Comparison of ENCODE assay signal across 17 cellular contexts in genomic region chr10:59807629-59808620, GRCh38. TPM values are rescaled to one million over a fixed set of nuclear protein-coding genes. Genes with fewer than 3 reads are reported as not detected.
DNase-seq lines count a peak whose midpoint lies in the region; ATAC-seq and TF ChIP-seq lines count a peak whose summit lies in the region.
"Had no signal": no experiment of that assay in that cellular context is flagged by ENCODE, and none has a peak within 500 bp of the region (broad histone marks: within the 10 kb centered on the region; RNA-seq: fewer than 3 reads in every experiment).

No MANE protein-coding gene starts in this region.

- H3K27ac Mint-ChIP-seq in stimulated activated effector memory CD8-positive, alpha-beta T cell treated with anti-CD3 and anti-CD28 coated beads, Interleukin-12 subunit alpha, Interleukin-12 subunit beta, amount 100 ng/mL, for 72 hours = no peak overlapping the region
- H3K27ac Mint-ChIP-seq: activated CD8-positive, alpha-beta T cell treated with anti-CD3 and anti-CD28 coated beads for 36 hours had no signal

- no peak overlapping the region for H3K4me3 Mint-ChIP-seq in stimulated activated effector memory CD8-positive, alpha-beta T cell treated with anti-CD3 and anti-CD28 coated beads, Interleukin-12 subunit alpha, Interleukin-12 subunit beta, amount 100 ng/mL, for 72 hours
- H3K4me3 Mint-ChIP-seq: activated CD8-positive, alpha-beta T cell treated with anti-CD3 and anti-CD28 coated beads for 36 hours; neural crest cell had no signal

- peaks cover 100% of the 10 kb centered on the region for H3K36me3 Mint-ChIP-seq in stimulated activated effector memory CD8-positive, alpha-beta T cell treated with anti-CD3 and anti-CD28 coated beads, Interleukin-12 subunit alpha, Interleukin-12 subunit beta, amount 100 ng/mL, for 72 hours

- peak overlapping the region in 8 of 12 donors; percentile 10 to 69 (median 40) for H3K27ac ChIP-seq in heart left ventricle
- peak overlapping the region; percentile 61 to 86 (median 66) for H3K27ac ChIP-seq in gastrocnemius medialis

- H3K9me3 ChIP-seq in heart left ventricle (no peaks in the 10 kb centered on the region), gastrocnemius medialis (no peaks in the 10 kb centered on the region)

- H3K9me3 Mint-ChIP-seq in stimulated activated effector memory CD8-positive, alpha-beta T cell treated with anti-CD3 and anti-CD28 coated beads, Interleukin-12 subunit alpha, Interleukin-12 subunit beta, amount 100 ng/mL, for 72 hours = no peaks in the 10 kb centered on the region
- H3K9me3 Mint-ChIP-seq: activated CD8-positive, alpha-beta T cell treated with anti-CD3 and anti-CD28 coated beads for 36 hours; neural crest cell had no signal

- TF ChIP-seq POLR2A in heart left ventricle (IDR thresholded peaks at IDR 0.05) = no peak
- TF ChIP-seq POLR2A in gastrocnemius medialis (IDR thresholded peaks at IDR 0.05) = no peak

- no peaks in the 10 kb centered on the region for H3K4me1 Mint-ChIP-seq in stimulated activated effector memory CD8-positive, alpha-beta T cell treated with anti-CD3 and anti-CD28 coated beads, Interleukin-12 subunit alpha, Interleukin-12 subunit beta, amount 100 ng/mL, for 72 hours

- no peak overlapping the region for H3K4me3 ChIP-seq in heart left ventricle
- H3K4me3 ChIP-seq in gastrocnemius medialis = no peak overlapping the region

- peaks cover 0 to 96% (median 82%) of the 10 kb centered on the region in 9 donors for H3K36me3 ChIP-seq in heart left ventricle
- peaks cover 2 to 67% of the 10 kb centered on the region in 2 donors for H3K36me3 ChIP-seq in gastrocnemius medialis

- H3K27me3 ChIP-seq in heart left ventricle (no peaks in the 10 kb centered on the region), gastrocnemius medialis (no peaks in the 10 kb centered on the region)

- TF ChIP-seq CTCF in heart left ventricle (IDR thresholded peaks at IDR 0.05) = no peak
- no peak for TF ChIP-seq CTCF in gastrocnemius medialis (IDR thresholded peaks at IDR 0.05 in 4 of 5, conservative IDR thresholded peaks at IDR 0.05 in 1 of 5)

- 70 to 76% (median 72%) methylated on average over 8 to 9 of the region's 9 CpGs for WGBS in heart left ventricle, 4 donors

- intact Hi-C loops in heart left ventricle (cut with DNase I) = loop anchor here in 8 of 10 donors (2.0 to 10.0 kb wide), 4 partner anchors 101 to 573 kb away; partner anchors contain the start of gene SLC16A9 (in 1 of the 8)
- intact Hi-C loops in gastrocnemius medialis (cut with DNase I; ENCODE audit: low total_unique reads) = loop anchor here (2.0 to 5.0 kb wide), 3 partner anchors 55 to 225 kb away; partner anchors contain the start of gene MRLN

- DNase-seq in CD1c-positive myeloid dendritic cell (ENCODE audit: extremely low spot score) = peak; percentile 22
- peak; percentile 25 for DNase-seq in OCI-M1 (lab: John Stamatoyannopoulos, UW)
- DNase-seq in heart left ventricle = peak; percentile 62 to 89 (median 68)
- peak; percentile 78 to 83 for DNase-seq in gastrocnemius medialis
- no peak for DNase-seq in stimulated activated effector memory CD8-positive, alpha-beta T cell treated with anti-CD3 and anti-CD28 coated beads, Interleukin-12 subunit alpha, Interleukin-12 subunit beta, amount 100 ng/mL, for 72 hours (ENCODE audit: low spot score in 2 of 2)
- DNase-seq in NAMALWA (ENCODE audit: low spot score) = no peak
- DNase-seq in NCI-H524 treated with DMSO at 0.1 percent for 48 hours (lab: John Stamatoyannopoulos, UW) = no peak
- DNase-seq: activated CD8-positive, alpha-beta T cell treated with anti-CD3 and anti-CD28 coated beads for 36 hours; mammary epithelial cell; NCI-H1694 had no signal

- ATAC-seq in heart left ventricle (peak; percentile 95 to 96 (median 95)), gastrocnemius medialis (peak; percentile 84), GM18858 (IDR thresholded peaks at IDR 0.05; ENCODE audit: unreplicated experiment) (no peak)
- ATAC-seq in stimulated activated effector memory CD8-positive, alpha-beta T cell treated with anti-CD3 and anti-CD28 coated beads, Interleukin-12 subunit alpha, Interleukin-12 subunit beta, amount 100 ng/mL, for 72 hours = no peak
- ATAC-seq: activated CD8-positive, alpha-beta T cell treated with anti-CD3 and anti-CD28 coated beads for 36 hours; Panc1 had no signal

- H3K4me1 ChIP-seq in heart left ventricle = peaks cover 0 to 22% (median 2%) of the 10 kb centered on the region in 12 donors
- peaks cover 24 to 38% of the 10 kb centered on the region in 2 donors for H3K4me1 ChIP-seq in gastrocnemius medialis

- in situ Hi-C loops in gastrocnemius medialis (cut with MboI; ENCODE audit: low sequenced_read_pairs in 4 of 4) = loop anchor here (5.0 to 25.0 kb wide), 3 partner anchors 181 to 571 kb away; no protein-coding TSS in a partner anchor

RNA-seq across cellular contexts. Expression of gene MRLN, which starts 54.7 kb away (rescaled TPM):
- total RNA-seq in heart left ventricle (1 to 10 TPM in 1 of 9 donors, not detected in 8; 2.2 TPM), gastrocnemius medialis (100 to 1,000 TPM in 3 of 4 donors, 10 to 100 TPM in 1; 67.7 to 352 (median 188) TPM)
- polyA plus RNA-seq in heart left ventricle = not detected
- total RNA-seq: activated CD8-positive, alpha-beta T cell treated with anti-CD3 and anti-CD28 coated beads for 36 hours; endothelial cell of umbilical vein; frontal cortex; LHCN-M2; mammary epithelial cell; neural crest cell; renal cortical epithelial cell had no signal
- polyA plus RNA-seq: endothelial cell of umbilical vein, mammary epithelial cell had no signal

Comparison
In these comparisons a context has a peak if more than half of its experiments do, and no peak if none do; other contexts are left out.
1. DNase-seq: peak in CD1c-positive myeloid dendritic cell (single experiment), OCI-M1 (single experiment), heart left ventricle (5 of 5) and gastrocnemius medialis (2 of 2); none in stimulated activated effector memory CD8-positive, alpha-beta T cell treated with anti-CD3 and anti-CD28 coated beads, Interleukin-12 subunit alpha, Interleukin-12 subunit beta, amount 100 ng/mL, for 72 hours (0 of 2), NAMALWA (single experiment) and NCI-H524 treated with DMSO at 0.1 percent for 48 hours (single experiment).
2. ATAC-seq: peak in heart left ventricle (4 of 4) and gastrocnemius medialis (2 of 2); none in stimulated activated effector memory CD8-positive, alpha-beta T cell treated with anti-CD3 and anti-CD28 coated beads, Interleukin-12 subunit alpha, Interleukin-12 subunit beta, amount 100 ng/mL, for 72 hours (single experiment) and GM18858 (single experiment).
3. RNA of gene MRLN, which starts 54.7 kb away (total RNA-seq): 67.7 to 352 TPM in gastrocnemius medialis; 2.2 TPM in heart left ventricle; every median in the first group is over 10 times any median in the second.